Comparison of ENCODE assay signal across 35 cellular contexts in genomic region chr15:23846218-23846617, GRCh38.
"Had no signal": no experiment of that assay in that cellular context is flagged by ENCODE, and none has a peak within 500 bp of the region (broad histone marks: within the 10 kb centered on the region; RNA-seq: fewer than 3 reads in every experiment).

No MANE protein-coding gene starts in this region.

- DNase-seq: MM.1S, MV-4-11, NCI-H1048, NCI-H1092, NCI-H1092 treated with DMSO at 0.1 percent for 48 hours, NCI-H1105, NCI-H1105 treated with DMSO at 0.1 percent for 48 hours, NCI-H1417, NCI-H1417 treated with DMSO at 0.1 percent for 48 hours, NCI-H1436, NCI-H1436 treated with DMSO at 0.1 percent for 48 hours, NCI-H146, NCI-H1694, NCI-H1694 treated with DMSO at 0.1 percent for 48 hours, NCI-H187, NCI-H187 treated with DMSO at 0.1 percent for 48 hours, NCI-H1930, NCI-H2029, NCI-H2029 treated with DMSO at 0.1 percent for 48 hours, NCI-H2081, NCI-H2081 treated with DMSO at 0.1 percent for 48 hours, NCI-H2107, NCI-H2171, NCI-H2171 treated with DMSO at 0.1 percent for 48 hours, NCI-H2227 treated with DMSO at 0.1 percent for 48 hours, NCI-H226, NCI-H345, NCI-H446, NCI-H446 treated with DMSO at 0.1 percent for 48 hours, NCI-H510A, NCI-H510A treated with DMSO at 0.1 percent for 48 hours, NCI-H524, NCI-H524 treated with DMSO at 0.1 percent for 48 hours, NCI-H526, NCI-H526 treated with DMSO at 0.1 percent for 48 hours had no signal
